ENCODE assay signal across 2 cellular contexts in the genomic region with DNA sequence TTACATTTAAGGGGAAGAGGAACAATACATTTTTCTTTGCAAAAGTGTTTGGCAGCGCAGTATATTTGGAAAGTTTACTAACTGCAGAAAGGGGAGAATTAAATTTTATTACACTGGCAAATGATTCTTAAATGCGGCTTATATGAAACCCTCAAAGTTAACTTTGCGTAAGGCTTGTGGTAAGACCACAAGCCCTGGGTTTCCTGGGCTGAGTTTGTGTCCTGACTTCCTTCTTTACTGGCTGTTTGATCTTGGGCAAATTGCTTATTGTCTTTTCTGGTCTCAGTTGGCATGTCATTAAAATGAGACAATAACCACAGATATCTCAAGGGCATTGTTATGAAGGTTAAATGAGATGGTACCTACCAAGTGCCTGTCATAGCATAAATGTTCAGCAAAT.
TF ChIP-seq lines count a peak whose summit lies in the region.

No MANE protein-coding gene starts in this region.

TF ChIP-seq in HepG2, 621 proteins besides CTCF, POLR2A, EP300 and RAD21:
- TF ChIP-seq HMGA1 (CRISPR knock-in tag; conservative IDR thresholded peaks at IDR 0.05) (no peak), ZBTB8A (CRISPR knock-in tag; IDR thresholded peaks at IDR 0.05; ENCODE audit: borderline replicate concordance, low read depth) (no peak), TCF7L2 (IDR thresholded peaks at IDR 0.05; ENCODE audit: low read depth, low read length) (no peak), HOXA3 (CRISPR knock-in tag; IDR thresholded peaks at IDR 0.05) (no peak), SAFB2 (CRISPR knock-in tag; IDR thresholded peaks at IDR 0.05; ENCODE audit: borderline replicate concordance, low read depth) (no peak), ZNF282 (IDR thresholded peaks at IDR 0.05; ENCODE audit: partially characterized antibody) (no peak), ZNF274 (CRISPR knock-in tag; IDR thresholded peaks at IDR 0.05) (no peak), ZFP41 (CRISPR knock-in tag; IDR thresholded peaks at IDR 0.05; ENCODE audit: borderline replicate concordance) (no peak), SIX4 (CRISPR knock-in tag; IDR thresholded peaks at IDR 0.05) (no peak), YEATS4 (CRISPR knock-in tag; IDR thresholded peaks at IDR 0.05; ENCODE audit: borderline replicate concordance) (no peak)
- TF ChIP-seq, protein P1, sequence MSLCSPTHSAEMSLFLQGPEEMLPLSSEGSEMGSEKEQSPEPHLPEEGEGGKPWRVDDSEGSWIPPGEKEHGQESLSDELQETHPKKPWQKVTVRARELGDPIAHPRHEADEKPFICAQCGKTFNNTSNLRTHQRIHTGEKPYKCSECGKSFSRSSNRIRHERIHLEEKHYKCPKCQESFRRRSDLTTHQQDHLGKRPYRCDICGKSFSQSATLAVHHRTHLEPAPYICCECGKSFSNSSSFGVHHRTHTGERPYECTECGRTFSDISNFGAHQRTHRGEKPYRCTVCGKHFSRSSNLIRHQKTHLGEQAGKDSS (CRISPR knock-in tag; IDR thresholded peaks at IDR 0.05; ENCODE audit: borderline replicate concordance, low read depth) = no peak
- TF ChIP-seq, protein P2, sequence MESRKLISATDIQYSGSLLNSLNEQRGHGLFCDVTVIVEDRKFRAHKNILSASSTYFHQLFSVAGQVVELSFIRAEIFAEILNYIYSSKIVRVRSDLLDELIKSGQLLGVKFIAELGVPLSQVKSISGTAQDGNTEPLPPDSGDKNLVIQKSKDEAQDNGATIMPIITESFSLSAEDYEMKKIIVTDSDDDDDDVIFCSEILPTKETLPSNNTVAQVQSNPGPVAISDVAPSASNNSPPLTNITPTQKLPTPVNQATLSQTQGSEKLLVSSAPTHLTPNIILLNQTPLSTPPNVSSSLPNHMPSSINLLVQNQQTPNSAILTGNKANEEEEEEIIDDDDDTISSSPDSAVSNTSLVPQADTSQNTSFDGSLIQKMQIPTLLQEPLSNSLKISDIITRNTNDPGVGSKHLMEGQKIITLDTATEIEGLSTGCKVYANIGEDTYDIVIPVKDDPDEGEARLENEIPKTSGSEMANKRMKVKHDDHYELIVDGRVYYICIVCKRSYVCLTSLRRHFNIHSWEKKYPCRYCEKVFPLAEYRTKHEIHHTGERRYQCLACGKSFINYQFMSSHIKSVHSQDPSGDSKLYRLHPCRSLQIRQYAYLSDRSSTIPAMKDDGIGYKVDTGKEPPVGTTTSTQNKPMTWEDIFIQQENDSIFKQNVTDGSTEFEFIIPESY (CRISPR knock-in tag; IDR thresholded peaks at IDR 0.05) = no peak
- TF ChIP-seq, protein P3, sequence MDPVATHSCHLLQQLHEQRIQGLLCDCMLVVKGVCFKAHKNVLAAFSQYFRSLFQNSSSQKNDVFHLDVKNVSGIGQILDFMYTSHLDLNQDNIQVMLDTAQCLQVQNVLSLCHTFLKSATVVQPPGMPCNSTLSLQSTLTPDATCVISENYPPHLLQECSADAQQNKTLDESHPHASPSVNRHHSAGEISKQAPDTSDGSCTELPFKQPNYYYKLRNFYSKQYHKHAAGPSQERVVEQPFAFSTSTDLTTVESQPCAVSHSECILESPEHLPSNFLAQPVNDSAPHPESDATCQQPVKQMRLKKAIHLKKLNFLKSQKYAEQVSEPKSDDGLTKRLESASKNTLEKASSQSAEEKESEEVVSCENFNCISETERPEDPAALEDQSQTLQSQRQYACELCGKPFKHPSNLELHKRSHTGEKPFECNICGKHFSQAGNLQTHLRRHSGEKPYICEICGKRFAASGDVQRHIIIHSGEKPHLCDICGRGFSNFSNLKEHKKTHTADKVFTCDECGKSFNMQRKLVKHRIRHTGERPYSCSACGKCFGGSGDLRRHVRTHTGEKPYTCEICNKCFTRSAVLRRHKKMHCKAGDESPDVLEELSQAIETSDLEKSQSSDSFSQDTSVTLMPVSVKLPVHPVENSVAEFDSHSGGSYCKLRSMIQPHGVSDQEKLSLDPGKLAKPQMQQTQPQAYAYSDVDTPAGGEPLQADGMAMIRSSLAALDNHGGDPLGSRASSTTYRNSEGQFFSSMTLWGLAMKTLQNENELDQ (CRISPR knock-in tag; IDR thresholded peaks at IDR 0.05; ENCODE audit: borderline replicate concordance) = no peak
- TF ChIP-seq, protein P4, sequence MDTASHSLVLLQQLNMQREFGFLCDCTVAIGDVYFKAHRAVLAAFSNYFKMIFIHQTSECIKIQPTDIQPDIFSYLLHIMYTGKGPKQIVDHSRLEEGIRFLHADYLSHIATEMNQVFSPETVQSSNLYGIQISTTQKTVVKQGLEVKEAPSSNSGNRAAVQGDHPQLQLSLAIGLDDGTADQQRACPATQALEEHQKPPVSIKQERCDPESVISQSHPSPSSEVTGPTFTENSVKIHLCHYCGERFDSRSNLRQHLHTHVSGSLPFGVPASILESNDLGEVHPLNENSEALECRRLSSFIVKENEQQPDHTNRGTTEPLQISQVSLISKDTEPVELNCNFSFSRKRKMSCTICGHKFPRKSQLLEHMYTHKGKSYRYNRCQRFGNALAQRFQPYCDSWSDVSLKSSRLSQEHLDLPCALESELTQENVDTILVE (CRISPR knock-in tag; IDR thresholded peaks at IDR 0.05) = no peak

TF ChIP-seq in GM23338, 12 proteins besides CTCF, POLR2A, EP300 and RAD21:
- TF ChIP-seq, protein P5, sequence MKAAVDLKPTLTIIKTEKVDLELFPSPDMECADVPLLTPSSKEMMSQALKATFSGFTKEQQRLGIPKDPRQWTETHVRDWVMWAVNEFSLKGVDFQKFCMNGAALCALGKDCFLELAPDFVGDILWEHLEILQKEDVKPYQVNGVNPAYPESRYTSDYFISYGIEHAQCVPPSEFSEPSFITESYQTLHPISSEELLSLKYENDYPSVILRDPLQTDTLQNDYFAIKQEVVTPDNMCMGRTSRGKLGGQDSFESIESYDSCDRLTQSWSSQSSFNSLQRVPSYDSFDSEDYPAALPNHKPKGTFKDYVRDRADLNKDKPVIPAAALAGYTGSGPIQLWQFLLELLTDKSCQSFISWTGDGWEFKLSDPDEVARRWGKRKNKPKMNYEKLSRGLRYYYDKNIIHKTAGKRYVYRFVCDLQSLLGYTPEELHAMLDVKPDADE (IDR thresholded peaks at IDR 0.05) = no peak
- TF ChIP-seq ZNF331 (CRISPR knock-in tag; IDR thresholded peaks at IDR 0.05; ENCODE audit: low read depth) (no peak), EZH2 (IDR thresholded peaks at IDR 0.05; ENCODE audit: low read depth, unreplicated experiment) (no peak), JUNB (IDR thresholded peaks at IDR 0.05; ENCODE audit: unreplicated experiment) (no peak), EZH2phosphoT487 (IDR thresholded peaks at IDR 0.05; ENCODE audit: unreplicated experiment) (no peak), CREB1 (CRISPR knock-in tag; IDR thresholded peaks at IDR 0.05; ENCODE audit: low read depth) (no peak), POLR2AphosphoS5 (IDR thresholded peaks at IDR 0.05; ENCODE audit: low read depth) (no peak), STAT1 (IDR thresholded peaks at IDR 0.05; ENCODE audit: unreplicated experiment) (no peak), NANOG (IDR thresholded peaks at IDR 0.05; ENCODE audit: borderline replicate concordance) (no peak), ZNF114 (CRISPR knock-in tag; IDR thresholded peaks at IDR 0.05) (no peak)
- TF ChIP-seq, protein P6, sequence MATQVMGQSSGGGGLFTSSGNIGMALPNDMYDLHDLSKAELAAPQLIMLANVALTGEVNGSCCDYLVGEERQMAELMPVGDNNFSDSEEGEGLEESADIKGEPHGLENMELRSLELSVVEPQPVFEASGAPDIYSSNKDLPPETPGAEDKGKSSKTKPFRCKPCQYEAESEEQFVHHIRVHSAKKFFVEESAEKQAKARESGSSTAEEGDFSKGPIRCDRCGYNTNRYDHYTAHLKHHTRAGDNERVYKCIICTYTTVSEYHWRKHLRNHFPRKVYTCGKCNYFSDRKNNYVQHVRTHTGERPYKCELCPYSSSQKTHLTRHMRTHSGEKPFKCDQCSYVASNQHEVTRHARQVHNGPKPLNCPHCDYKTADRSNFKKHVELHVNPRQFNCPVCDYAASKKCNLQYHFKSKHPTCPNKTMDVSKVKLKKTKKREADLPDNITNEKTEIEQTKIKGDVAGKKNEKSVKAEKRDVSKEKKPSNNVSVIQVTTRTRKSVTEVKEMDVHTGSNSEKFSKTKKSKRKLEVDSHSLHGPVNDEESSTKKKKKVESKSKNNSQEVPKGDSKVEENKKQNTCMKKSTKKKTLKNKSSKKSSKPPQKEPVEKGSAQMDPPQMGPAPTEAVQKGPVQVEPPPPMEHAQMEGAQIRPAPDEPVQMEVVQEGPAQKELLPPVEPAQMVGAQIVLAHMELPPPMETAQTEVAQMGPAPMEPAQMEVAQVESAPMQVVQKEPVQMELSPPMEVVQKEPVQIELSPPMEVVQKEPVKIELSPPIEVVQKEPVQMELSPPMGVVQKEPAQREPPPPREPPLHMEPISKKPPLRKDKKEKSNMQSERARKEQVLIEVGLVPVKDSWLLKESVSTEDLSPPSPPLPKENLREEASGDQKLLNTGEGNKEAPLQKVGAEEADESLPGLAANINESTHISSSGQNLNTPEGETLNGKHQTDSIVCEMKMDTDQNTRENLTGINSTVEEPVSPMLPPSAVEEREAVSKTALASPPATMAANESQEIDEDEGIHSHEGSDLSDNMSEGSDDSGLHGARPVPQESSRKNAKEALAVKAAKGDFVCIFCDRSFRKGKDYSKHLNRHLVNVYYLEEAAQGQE (IDR thresholded peaks at IDR 0.05; ENCODE audit: unreplicated experiment) = no peak
- TF ChIP-seq, protein P7, sequence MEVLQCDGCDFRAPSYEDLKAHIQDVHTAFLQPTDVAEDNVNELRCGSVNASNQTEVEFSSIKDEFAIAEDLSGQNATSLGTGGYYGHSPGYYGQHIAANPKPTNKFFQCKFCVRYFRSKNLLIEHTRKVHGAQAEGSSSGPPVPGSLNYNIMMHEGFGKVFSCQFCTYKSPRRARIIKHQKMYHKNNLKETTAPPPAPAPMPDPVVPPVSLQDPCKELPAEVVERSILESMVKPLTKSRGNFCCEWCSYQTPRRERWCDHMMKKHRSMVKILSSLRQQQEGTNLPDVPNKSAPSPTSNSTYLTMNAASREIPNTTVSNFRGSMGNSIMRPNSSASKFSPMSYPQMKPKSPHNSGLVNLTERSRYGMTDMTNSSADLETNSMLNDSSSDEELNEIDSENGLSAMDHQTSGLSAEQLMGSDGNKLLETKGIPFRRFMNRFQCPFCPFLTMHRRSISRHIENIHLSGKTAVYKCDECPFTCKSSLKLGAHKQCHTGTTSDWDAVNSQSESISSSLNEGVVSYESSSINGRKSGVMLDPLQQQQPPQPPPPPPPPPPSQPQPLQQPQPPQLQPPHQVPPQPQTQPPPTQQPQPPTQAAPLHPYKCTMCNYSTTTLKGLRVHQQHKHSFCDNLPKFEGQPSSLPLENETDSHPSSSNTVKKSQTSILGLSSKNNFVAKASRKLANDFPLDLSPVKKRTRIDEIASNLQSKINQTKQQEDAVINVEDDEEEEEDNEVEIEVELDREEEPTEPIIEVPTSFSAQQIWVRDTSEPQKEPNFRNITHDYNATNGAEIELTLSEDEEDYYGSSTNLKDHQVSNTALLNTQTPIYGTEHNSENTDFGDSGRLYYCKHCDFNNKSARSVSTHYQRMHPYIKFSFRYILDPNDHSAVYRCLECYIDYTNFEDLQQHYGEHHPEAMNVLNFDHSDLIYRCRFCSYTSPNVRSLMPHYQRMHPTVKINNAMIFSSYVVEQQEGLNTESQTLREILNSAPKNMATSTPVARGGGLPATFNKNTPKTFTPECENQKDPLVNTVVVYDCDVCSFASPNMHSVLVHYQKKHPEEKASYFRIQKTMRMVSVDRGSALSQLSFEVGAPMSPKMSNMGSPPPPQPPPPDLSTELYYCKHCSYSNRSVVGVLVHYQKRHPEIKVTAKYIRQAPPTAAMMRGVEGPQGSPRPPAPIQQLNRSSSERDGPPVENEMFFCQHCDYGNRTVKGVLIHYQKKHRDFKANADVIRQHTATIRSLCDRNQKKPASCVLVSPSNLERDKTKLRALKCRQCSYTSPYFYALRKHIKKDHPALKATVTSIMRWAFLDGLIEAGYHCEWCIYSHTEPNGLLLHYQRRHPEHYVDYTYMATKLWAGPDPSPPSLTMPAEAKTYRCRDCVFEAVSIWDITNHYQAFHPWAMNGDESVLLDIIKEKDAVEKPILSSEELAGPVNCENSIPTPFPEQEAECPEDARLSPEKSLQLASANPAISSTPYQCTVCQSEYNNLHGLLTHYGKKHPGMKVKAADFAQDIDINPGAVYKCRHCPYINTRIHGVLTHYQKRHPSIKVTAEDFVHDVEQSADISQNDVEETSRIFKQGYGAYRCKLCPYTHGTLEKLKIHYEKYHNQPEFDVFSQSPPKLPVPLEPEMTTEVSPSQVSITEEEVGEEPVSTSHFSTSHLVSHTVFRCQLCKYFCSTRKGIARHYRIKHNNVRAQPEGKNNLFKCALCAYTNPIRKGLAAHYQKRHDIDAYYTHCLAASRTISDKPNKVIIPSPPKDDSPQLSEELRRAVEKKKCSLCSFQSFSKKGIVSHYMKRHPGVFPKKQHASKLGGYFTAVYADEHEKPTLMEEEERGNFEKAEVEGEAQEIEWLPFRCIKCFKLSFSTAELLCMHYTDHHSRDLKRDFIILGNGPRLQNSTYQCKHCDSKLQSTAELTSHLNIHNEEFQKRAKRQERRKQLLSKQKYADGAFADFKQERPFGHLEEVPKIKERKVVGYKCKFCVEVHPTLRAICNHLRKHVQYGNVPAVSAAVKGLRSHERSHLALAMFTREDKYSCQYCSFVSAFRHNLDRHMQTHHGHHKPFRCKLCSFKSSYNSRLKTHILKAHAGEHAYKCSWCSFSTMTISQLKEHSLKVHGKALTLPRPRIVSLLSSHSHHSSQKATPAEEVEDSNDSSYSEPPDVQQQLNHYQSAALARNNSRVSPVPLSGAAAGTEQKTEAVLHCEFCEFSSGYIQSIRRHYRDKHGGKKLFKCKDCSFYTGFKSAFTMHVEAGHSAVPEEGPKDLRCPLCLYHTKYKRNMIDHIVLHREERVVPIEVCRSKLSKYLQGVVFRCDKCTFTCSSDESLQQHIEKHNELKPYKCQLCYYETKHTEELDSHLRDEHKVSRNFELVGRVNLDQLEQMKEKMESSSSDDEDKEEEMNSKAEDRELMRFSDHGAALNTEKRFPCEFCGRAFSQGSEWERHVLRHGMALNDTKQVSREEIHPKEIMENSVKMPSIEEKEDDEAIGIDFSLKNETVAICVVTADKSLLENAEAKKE (CRISPR knock-in tag; IDR thresholded peaks at IDR 0.05) = no peak
TF ChIP-seq in GM23338: peak in this region for 0.
